27 cellular contexts compared by ENCODE assay signal in the genomic region with DNA sequence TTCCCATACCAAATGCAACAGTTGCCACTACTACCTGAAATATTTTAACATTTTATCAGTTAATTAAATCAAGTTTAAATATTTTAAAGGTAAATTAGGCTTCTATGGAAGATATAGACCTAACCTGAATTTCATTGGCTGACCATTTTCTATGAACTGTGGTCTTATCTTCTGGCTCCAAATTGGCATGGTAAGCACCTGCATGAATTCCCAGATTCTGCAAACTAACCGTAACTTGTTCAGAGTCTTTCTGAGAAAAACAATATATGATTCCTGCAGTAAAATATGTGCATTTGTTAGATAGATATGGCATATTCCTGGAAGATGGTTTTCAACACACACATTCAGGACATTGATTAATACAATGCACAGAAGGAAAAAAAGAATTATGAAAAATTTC. TPM values are rescaled to one million over a fixed set of nuclear protein-coding genes. Genes with fewer than 3 reads are reported as not detected.
"Had no signal": no experiment of that assay in that cellular context is flagged by ENCODE, and none has a peak within 500 bp of the region (broad histone marks: within the 10 kb centered on the region; RNA-seq: fewer than 3 reads in every experiment).

No MANE protein-coding gene starts in this region.

- H3K27ac Mint-ChIP-seq: dendritic cell treated with granulocyte-macrophage colony-stimulating factor and Interleukin-4, amounts not matched to agents 40 ng/mL and 50 ng/mL, for 4 days; endodermal cell; mesothelial cell of epicardium had no signal

- H3K9me3 ChIP-seq: colonic mucosa, esophagus squamous epithelium, gastrocnemius medialis, heart right ventricle, left lung, lower lobe of right lung, mucosa of descending colon had no signal

- H3K27me3 Mint-ChIP-seq: dendritic cell treated with granulocyte-macrophage colony-stimulating factor and Interleukin-4, amounts not matched to agents 40 ng/mL and 50 ng/mL, for 4 days; effector memory CD8-positive, alpha-beta T cell; naive B cell had no signal

- H3K27me3 ChIP-seq: colonic mucosa, esophagus squamous epithelium, gastrocnemius medialis, heart right ventricle, left lung had no signal

- DNase-seq: colonic mucosa; cortex of kidney; effector CD8-positive, alpha-beta T cell; effector memory CD8-positive, alpha-beta T cell; endodermal cell; erythroblast; esophagus squamous epithelium; foreskin fibroblast; foreskin melanocyte; gastrocnemius medialis; glutamatergic neuron; head of caudate nucleus; heart right ventricle; hippocampal formation; left cardiac atrium; left lung; left ventricle myocardium superior; lower lobe of right lung; mesenchymal stem cell; mucosa of descending colon; naive B cell had no signal

- H3K9me3 Mint-ChIP-seq: dendritic cell treated with granulocyte-macrophage colony-stimulating factor and Interleukin-4, amounts not matched to agents 40 ng/mL and 50 ng/mL, for 4 days; effector memory CD8-positive, alpha-beta T cell; endodermal cell; mesothelial cell of epicardium; naive B cell had no signal

- H3K4me3 Mint-ChIP-seq: dendritic cell treated with granulocyte-macrophage colony-stimulating factor and Interleukin-4, amounts not matched to agents 40 ng/mL and 50 ng/mL, for 4 days; effector memory CD8-positive, alpha-beta T cell; endodermal cell; mesothelial cell of epicardium; naive B cell had no signal

- H3K4me1 ChIP-seq: colonic mucosa, esophagus squamous epithelium, gastrocnemius medialis, heart right ventricle, left lung, lower lobe of right lung had no signal

- H3K4me1 Mint-ChIP-seq: endodermal cell, mesothelial cell of epicardium, naive B cell had no signal

- H3K27ac ChIP-seq: colonic mucosa, epithelial cell of prostate, esophagus squamous epithelium, gastrocnemius medialis, heart right ventricle, left lung, lower lobe of right lung had no signal

- H3K36me3 ChIP-seq: colonic mucosa had no signal

- H3K4me3 ChIP-seq: colonic mucosa, esophagus squamous epithelium, gastrocnemius medialis, heart right ventricle, left lung, lower lobe of right lung, mucosa of descending colon had no signal

- ATAC-seq: effector memory CD8-positive, alpha-beta T cell; esophagus mucosa; gastrocnemius medialis; heart right ventricle; left cardiac atrium; left lung; left ventricle myocardium superior; lower lobe of right lung; mucosa of descending colon had no signal

RNA-seq across cellular contexts. Expression of a gene that starts 50.5 kb away (rescaled TPM):
- total RNA-seq: colonic mucosa, dermis microvascular lymphatic vessel endothelial cell, esophagus squamous epithelium, lung microvascular endothelial cell, mesothelial cell of epicardium had no signal
